Comparison of ENCODE assay signal across 1 cellular context in the genomic region with DNA sequence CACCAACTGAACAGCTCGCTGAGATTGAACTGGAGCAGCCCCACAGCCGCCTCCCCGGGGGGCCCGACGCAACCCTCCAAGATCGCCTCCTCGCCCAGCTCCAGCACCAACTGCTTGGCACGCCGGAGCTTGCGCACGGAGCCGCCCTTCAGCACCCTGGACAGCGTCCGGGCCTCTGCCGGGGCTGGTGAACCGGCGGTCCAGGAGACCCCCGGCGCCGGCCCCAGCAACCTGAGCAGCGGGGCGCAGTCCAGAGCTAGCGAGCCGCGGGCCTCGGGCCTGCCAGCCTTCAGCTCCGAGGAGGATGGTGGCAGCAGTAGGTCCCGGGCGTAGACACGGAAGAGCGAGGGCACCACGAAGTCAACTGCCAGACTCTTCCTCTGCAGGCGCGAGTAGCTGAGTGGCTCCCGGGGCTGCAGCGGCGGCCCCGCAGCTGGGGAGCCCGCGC.
TF ChIP-seq lines count a peak whose summit lies in the region.

No MANE protein-coding gene starts in this region.

TF ChIP-seq in WTC11, 78 proteins besides CTCF, POLR2A, EP300 and RAD21 (continued from another document and continues in another):
- TF ChIP-seq, protein P1, sequence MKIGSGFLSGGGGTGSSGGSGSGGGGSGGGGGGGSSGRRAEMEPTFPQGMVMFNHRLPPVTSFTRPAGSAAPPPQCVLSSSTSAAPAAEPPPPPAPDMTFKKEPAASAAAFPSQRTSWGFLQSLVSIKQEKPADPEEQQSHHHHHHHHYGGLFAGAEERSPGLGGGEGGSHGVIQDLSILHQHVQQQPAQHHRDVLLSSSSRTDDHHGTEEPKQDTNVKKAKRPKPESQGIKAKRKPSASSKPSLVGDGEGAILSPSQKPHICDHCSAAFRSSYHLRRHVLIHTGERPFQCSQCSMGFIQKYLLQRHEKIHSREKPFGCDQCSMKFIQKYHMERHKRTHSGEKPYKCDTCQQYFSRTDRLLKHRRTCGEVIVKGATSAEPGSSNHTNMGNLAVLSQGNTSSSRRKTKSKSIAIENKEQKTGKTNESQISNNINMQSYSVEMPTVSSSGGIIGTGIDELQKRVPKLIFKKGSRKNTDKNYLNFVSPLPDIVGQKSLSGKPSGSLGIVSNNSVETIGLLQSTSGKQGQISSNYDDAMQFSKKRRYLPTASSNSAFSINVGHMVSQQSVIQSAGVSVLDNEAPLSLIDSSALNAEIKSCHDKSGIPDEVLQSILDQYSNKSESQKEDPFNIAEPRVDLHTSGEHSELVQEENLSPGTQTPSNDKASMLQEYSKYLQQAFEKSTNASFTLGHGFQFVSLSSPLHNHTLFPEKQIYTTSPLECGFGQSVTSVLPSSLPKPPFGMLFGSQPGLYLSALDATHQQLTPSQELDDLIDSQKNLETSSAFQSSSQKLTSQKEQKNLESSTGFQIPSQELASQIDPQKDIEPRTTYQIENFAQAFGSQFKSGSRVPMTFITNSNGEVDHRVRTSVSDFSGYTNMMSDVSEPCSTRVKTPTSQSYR (CRISPR knock-in tag; IDR thresholded peaks at IDR 0.05): peak; percentile 88
- TF ChIP-seq ZNF121 (CRISPR knock-in tag; IDR thresholded peaks at IDR 0.05): no peak
- TF ChIP-seq, protein P2, sequence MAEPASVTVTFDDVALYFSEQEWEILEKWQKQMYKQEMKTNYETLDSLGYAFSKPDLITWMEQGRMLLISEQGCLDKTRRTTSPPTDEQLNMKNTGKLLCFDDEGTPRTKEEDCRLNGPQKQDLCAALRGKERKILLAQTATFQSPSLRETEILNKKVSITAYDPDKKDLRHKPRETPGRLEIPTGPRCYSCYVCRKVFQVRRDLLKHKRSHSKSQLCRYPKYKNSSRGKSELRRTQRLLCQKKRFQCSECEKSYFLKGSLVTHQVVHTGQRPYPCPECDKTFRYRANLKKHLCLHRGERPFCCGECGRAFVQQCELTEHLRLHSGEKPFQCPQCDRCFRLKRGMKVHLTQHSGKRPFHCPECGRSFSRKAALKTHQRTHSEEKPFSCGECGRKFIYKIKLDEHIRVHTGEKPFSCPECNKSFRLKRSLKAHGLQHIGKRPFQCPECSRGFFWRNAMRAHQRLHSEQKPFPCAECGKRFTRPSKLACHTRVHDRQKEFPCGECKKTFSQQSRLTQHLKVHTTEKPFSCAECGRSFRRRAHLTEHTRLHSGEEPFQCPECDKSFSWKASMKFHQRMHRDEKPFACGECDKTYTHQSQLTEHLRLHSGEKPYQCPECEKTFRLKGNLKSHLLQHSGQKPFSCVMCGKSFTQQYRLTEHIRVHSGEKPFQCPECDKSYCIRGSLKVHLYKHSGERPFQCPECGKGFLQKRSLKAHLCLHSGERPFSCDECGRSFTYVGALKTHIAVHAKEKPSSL (CRISPR knock-in tag; conservative IDR thresholded peaks at IDR 0.05): no peak
- TF ChIP-seq, protein P3, sequence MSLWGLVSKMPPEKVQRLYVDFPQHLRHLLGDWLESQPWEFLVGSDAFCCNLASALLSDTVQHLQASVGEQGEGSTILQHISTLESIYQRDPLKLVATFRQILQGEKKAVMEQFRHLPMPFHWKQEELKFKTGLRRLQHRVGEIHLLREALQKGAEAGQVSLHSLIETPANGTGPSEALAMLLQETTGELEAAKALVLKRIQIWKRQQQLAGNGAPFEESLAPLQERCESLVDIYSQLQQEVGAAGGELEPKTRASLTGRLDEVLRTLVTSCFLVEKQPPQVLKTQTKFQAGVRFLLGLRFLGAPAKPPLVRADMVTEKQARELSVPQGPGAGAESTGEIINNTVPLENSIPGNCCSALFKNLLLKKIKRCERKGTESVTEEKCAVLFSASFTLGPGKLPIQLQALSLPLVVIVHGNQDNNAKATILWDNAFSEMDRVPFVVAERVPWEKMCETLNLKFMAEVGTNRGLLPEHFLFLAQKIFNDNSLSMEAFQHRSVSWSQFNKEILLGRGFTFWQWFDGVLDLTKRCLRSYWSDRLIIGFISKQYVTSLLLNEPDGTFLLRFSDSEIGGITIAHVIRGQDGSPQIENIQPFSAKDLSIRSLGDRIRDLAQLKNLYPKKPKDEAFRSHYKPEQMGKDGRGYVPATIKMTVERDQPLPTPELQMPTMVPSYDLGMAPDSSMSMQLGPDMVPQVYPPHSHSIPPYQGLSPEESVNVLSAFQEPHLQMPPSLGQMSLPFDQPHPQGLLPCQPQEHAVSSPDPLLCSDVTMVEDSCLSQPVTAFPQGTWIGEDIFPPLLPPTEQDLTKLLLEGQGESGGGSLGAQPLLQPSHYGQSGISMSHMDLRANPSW (CRISPR knock-in tag; conservative IDR thresholded peaks at IDR 0.05; ENCODE audit: low read depth): 0 out of 2 replicates have a peak, but pooled peaks have one; percentile 74
- no peak for TF ChIP-seq ZNF416 (CRISPR knock-in tag; IDR thresholded peaks at IDR 0.05)
- no peak for TF ChIP-seq SOX15 (CRISPR knock-in tag; IDR thresholded peaks at IDR 0.05)
- peak; percentile 64 for TF ChIP-seq NR2C2 (CRISPR knock-in tag; IDR thresholded peaks at IDR 0.05)
- TF ChIP-seq ERG (CRISPR knock-in tag; IDR thresholded peaks at IDR 0.05): no peak
- no peak for TF ChIP-seq JAZF1 (CRISPR knock-in tag; IDR thresholded peaks at IDR 0.05)
- no peak for TF ChIP-seq ZNF396 (CRISPR knock-in tag; IDR thresholded peaks at IDR 0.05; ENCODE audit: borderline replicate concordance)
- peak; percentile 63; the same call in 1 of the 2 replicates for TF ChIP-seq CREM (CRISPR knock-in tag; IDR thresholded peaks at IDR 0.05)
- peak; percentile 89 for TF ChIP-seq E2F4 (CRISPR knock-in tag; IDR thresholded peaks at IDR 0.05; ENCODE audit: borderline replicate concordance, low read depth)
- TF ChIP-seq, protein P4, sequence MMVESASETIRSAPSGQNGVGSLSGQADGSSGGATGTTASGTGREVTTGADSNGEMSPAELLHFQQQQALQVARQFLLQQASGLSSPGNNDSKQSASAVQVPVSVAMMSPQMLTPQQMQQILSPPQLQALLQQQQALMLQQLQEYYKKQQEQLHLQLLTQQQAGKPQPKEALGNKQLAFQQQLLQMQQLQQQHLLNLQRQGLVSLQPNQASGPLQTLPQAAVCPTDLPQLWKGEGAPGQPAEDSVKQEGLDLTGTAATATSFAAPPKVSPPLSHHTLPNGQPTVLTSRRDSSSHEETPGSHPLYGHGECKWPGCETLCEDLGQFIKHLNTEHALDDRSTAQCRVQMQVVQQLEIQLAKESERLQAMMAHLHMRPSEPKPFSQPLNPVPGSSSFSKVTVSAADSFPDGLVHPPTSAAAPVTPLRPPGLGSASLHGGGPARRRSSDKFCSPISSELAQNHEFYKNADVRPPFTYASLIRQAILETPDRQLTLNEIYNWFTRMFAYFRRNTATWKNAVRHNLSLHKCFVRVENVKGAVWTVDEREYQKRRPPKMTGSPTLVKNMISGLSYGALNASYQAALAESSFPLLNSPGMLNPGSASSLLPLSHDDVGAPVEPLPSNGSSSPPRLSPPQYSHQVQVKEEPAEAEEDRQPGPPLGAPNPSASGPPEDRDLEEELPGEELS (CRISPR knock-in tag; IDR thresholded peaks at IDR 0.05): peak; percentile 98
- TF ChIP-seq SMAD3 (CRISPR knock-in tag; IDR thresholded peaks at IDR 0.05; ENCODE audit: borderline replicate concordance): peak; percentile 96
- peak; percentile 96 for TF ChIP-seq ZNF232 (CRISPR knock-in tag; IDR thresholded peaks at IDR 0.05)
- peak; percentile 89 for TF ChIP-seq TEAD4 (CRISPR knock-in tag; IDR thresholded peaks at IDR 0.05)
- TF ChIP-seq, protein P5, sequence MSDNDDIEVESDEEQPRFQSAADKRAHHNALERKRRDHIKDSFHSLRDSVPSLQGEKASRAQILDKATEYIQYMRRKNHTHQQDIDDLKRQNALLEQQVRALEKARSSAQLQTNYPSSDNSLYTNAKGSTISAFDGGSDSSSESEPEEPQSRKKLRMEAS (CRISPR knock-in tag; IDR thresholded peaks at IDR 0.05): peak; percentile 82; the same call in 1 of the 2 replicates
- TF ChIP-seq TP53 (CRISPR knock-in tag; IDR thresholded peaks at IDR 0.05): peak; percentile 97
- TF ChIP-seq TCF7 (CRISPR knock-in tag; IDR thresholded peaks at IDR 0.05; ENCODE audit: low read depth): 0 out of 2 replicates have a peak, but pooled peaks have one; percentile 76
- TF ChIP-seq SP1 (CRISPR knock-in tag; conservative IDR thresholded peaks at IDR 0.05): peak; percentile 74
- no peak for TF ChIP-seq EMX1 (CRISPR knock-in tag; IDR thresholded peaks at IDR 0.05)
- TF ChIP-seq ARID4B (CRISPR knock-in tag; IDR thresholded peaks at IDR 0.05; ENCODE audit: borderline replicate concordance): peak; percentile 98
- no peak for TF ChIP-seq MXD4 (CRISPR knock-in tag; IDR thresholded peaks at IDR 0.05; ENCODE audit: borderline replicate concordance)
- TF ChIP-seq, protein P6, sequence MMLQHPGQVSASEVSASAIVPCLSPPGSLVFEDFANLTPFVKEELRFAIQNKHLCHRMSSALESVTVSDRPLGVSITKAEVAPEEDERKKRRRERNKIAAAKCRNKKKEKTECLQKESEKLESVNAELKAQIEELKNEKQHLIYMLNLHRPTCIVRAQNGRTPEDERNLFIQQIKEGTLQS (CRISPR knock-in tag; conservative IDR thresholded peaks at IDR 0.05): no peak
- TF ChIP-seq NFE2L1 (CRISPR knock-in tag; IDR thresholded peaks at IDR 0.05): peak; percentile 93
- TF ChIP-seq NR1H2 (CRISPR knock-in tag; IDR thresholded peaks at IDR 0.05): peak; percentile 45; the same call in 1 of the 2 replicates
- no peak for TF ChIP-seq ZNF671 (CRISPR knock-in tag; IDR thresholded peaks at IDR 0.05)
- no peak for TF ChIP-seq KAT7 (CRISPR knock-in tag; IDR thresholded peaks at IDR 0.05; ENCODE audit: borderline replicate concordance)
- TF ChIP-seq, protein P7, sequence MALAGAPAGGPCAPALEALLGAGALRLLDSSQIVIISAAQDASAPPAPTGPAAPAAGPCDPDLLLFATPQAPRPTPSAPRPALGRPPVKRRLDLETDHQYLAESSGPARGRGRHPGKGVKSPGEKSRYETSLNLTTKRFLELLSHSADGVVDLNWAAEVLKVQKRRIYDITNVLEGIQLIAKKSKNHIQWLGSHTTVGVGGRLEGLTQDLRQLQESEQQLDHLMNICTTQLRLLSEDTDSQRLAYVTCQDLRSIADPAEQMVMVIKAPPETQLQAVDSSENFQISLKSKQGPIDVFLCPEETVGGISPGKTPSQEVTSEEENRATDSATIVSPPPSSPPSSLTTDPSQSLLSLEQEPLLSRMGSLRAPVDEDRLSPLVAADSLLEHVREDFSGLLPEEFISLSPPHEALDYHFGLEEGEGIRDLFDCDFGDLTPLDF (CRISPR knock-in tag; IDR thresholded peaks at IDR 0.05): peak; percentile 84; the same call in 1 of the 2 replicates
- TF ChIP-seq NR3C1 (CRISPR knock-in tag; conservative IDR thresholded peaks at IDR 0.05; ENCODE audit: low read depth): peak; percentile 85; the same call in 1 of the 2 replicates
- TF ChIP-seq JUN (CRISPR knock-in tag; IDR thresholded peaks at IDR 0.05): peak; percentile 97
